In genomic region chr19:38376576-38376975, GRCh38 we compare ENCODE assay signal across 11 cellular contexts. TPM values are rescaled to one million over a fixed set of nuclear protein-coding genes. Genes with fewer than 3 reads are reported as not detected.
DNase-seq lines count a peak whose midpoint lies in the region; ATAC-seq and TF ChIP-seq lines count a peak whose summit lies in the region.
"Had no signal": no experiment of that assay in that cellular context is flagged by ENCODE, and none has a peak within 500 bp of the region (broad histone marks: within the 10 kb centered on the region; RNA-seq: fewer than 3 reads in every experiment).

No MANE protein-coding gene starts in this region.

- WGBS in smooth muscle cell (ENCODE audit: low lambda C conversion rate) = 82% methylated on average over 3 of the region's 3 CpGs

- intact Hi-C loops in activated naive CD4-positive, alpha-beta T cell treated with anti-CD3 and anti-CD28 coated beads for 36 hours (cut with micrococcal nuclease) = loop anchor here (10.0 kb wide), 1 partner anchor 478 kb away; no protein-coding TSS in a partner anchor
- intact Hi-C loops in PC-9 (cut with micrococcal nuclease; ENCODE audit: unreplicated experiment) = no loop called here

- H3K4me1 ChIP-seq in PC-9 (replicated peaks; ENCODE audit: insufficient read depth) (peaks cover 15% of the 10 kb centered on the region), fibroblast of lung (ENCODE audit: control insufficient read depth, extremely low read depth, insufficient read depth, low read length) (peaks cover 7% of the 10 kb centered on the region), smooth muscle cell (ENCODE audit: low read depth) (peaks cover 9% of the 10 kb centered on the region)

- H3K27ac ChIP-seq in PC-9 = no peak overlapping the region
- H3K27ac ChIP-seq in fibroblast of lung (ENCODE audit: insufficient read depth, low read length) = no peak overlapping the region
- peak overlapping the region; percentile 95 for H3K27ac ChIP-seq in smooth muscle cell (ENCODE audit: low read depth)
- H3K27ac ChIP-seq: SJSA1 had no signal

- H3K79me2 ChIP-seq in PC-9 (ENCODE audit: low read depth) (peaks cover 36% of the 10 kb centered on the region), fibroblast of lung (ENCODE audit: control insufficient read depth, insufficient read depth, low read length) (peaks cover 34% of the 10 kb centered on the region), smooth muscle cell (ENCODE audit: low read depth) (peaks cover 45% of the 10 kb centered on the region)

- H3K9me3 ChIP-seq in PC-9 (ENCODE audit: insufficient read depth, low read depth) (no peaks in the 10 kb centered on the region), fibroblast of lung (ENCODE audit: control insufficient read depth, insufficient read depth, low read depth, low read length) (no peaks in the 10 kb centered on the region), smooth muscle cell (replicated peaks; ENCODE audit: low read depth) (no peaks in the 10 kb centered on the region)
- H3K9me3 ChIP-seq: SJSA1 had no signal

- H3K4me2 ChIP-seq in PC-9 = peak overlapping the region; percentile 87
- H3K4me2 ChIP-seq in fibroblast of lung (ENCODE audit: extremely low read depth, insufficient read depth, low read length) = peak overlapping the region; percentile 89
- peak overlapping the region; percentile 92 for H3K4me2 ChIP-seq in smooth muscle cell

- H4K20me1 ChIP-seq in PC-9 (ENCODE audit: insufficient read depth) (peaks cover 10% of the 10 kb centered on the region), fibroblast of lung (ENCODE audit: control insufficient read depth, extremely low read depth, insufficient read depth, low read length) (no peaks in the 10 kb centered on the region), smooth muscle cell (ENCODE audit: low read depth) (peaks cover 60% of the 10 kb centered on the region)

- peak overlapping the region; percentile 98 for H3K4me3 Mint-ChIP-seq in activated naive CD4-positive, alpha-beta T cell treated with anti-CD3 and anti-CD28 coated beads for 36 hours

- H3K36me3 ChIP-seq in PC-9 (ENCODE audit: low read depth) = peaks cover 35% of the 10 kb centered on the region
- peaks cover 13% of the 10 kb centered on the region for H3K36me3 ChIP-seq in fibroblast of lung (ENCODE audit: control insufficient read depth, insufficient read depth, low read length)
- H3K36me3 ChIP-seq in smooth muscle cell (ENCODE audit: low read depth) = no peaks in the 10 kb centered on the region

- no peaks in the 10 kb centered on the region for H3K9me2 ChIP-seq in PC-9 (ENCODE audit: insufficient read depth)

- no peak for DNase-seq in activated naive CD4-positive, alpha-beta T cell treated with anti-CD3 and anti-CD28 coated beads for 36 hours
- no peak for DNase-seq in activated naive CD4-positive, alpha-beta T cell treated with anti-CD3 and anti-CD28 coated beads, Interleukin-2, amount 50 U/mL, for 72 hours (ENCODE audit: low spot score in 2 of 2)
- no peak for DNase-seq in PC-9
- DNase-seq in fibroblast of lung (ENCODE audit: low read depth in 2 of 2) = no peak
- no peak for DNase-seq in smooth muscle cell (lab: John Stamatoyannopoulos, UW; ENCODE audit: unreplicated experiment)
- no peak for DNase-seq in dermis blood vessel endothelial cell
- no peak for DNase-seq in erythroblast (lab: John Stamatoyannopoulos, UW)
- DNase-seq in NCI-H2081 (lab: John Stamatoyannopoulos, UW) = no peak
- DNase-seq: C1 segment of cervical spinal cord, NCI-H345 had no signal

- H2AFZ ChIP-seq in PC-9 = no peak overlapping the region
- H2AFZ ChIP-seq in fibroblast of lung (ENCODE audit: low read length) = no peak overlapping the region
- no peak overlapping the region for H2AFZ ChIP-seq in smooth muscle cell (ENCODE audit: low read depth)

- ATAC-seq in activated naive CD4-positive, alpha-beta T cell treated with anti-CD3 and anti-CD28 coated beads, Interleukin-2, amount 50 U/mL, for 72 hours = no peak

- H3K27me3 Mint-ChIP-seq in activated naive CD4-positive, alpha-beta T cell treated with anti-CD3 and anti-CD28 coated beads for 36 hours (ENCODE audit: low read depth) = no peaks in the 10 kb centered on the region

- BruUV-seq in PC-9 (replicated peaks; lab: Mats Ljungman, UMichigan) = no TSS peak

- H3K36me3 Mint-ChIP-seq in activated naive CD4-positive, alpha-beta T cell treated with anti-CD3 and anti-CD28 coated beads for 36 hours (ENCODE audit: low read depth) = peaks cover 46% of the 10 kb centered on the region
- H3K36me3 Mint-ChIP-seq in activated naive CD4-positive, alpha-beta T cell treated with anti-CD3 and anti-CD28 coated beads, Interleukin-2, amount 50 U/mL, for 72 hours = peaks cover 41 to 47% of the 10 kb centered on the region in 2 donors

- H3K9ac ChIP-seq in fibroblast of lung (ENCODE audit: insufficient read depth, low read length) (no peak overlapping the region), smooth muscle cell (ENCODE audit: low read depth) (no peak overlapping the region)

- H3F3A ChIP-seq in PC-9 (ENCODE audit: insufficient read depth, low read depth) (peaks cover 5% of the 10 kb centered on the region), smooth muscle cell (ENCODE audit: low read depth) (no peaks in the 10 kb centered on the region)

- POLR2A ChIA-PET in PC-9 (lab: Charles Lee; ENCODE audit: unreplicated experiment) = interaction anchor here (0.6 kb wide), 2 partner anchors 11 to 372 kb away, joined by 3 to 12 read pairs; partner anchors contain the start of gene GGN

- H3K27me3 ChIP-seq in PC-9 (ENCODE audit: insufficient read depth, low read depth) (no peaks in the 10 kb centered on the region), fibroblast of lung (ENCODE audit: control insufficient read depth, insufficient read depth, low read length) (no peaks in the 10 kb centered on the region), smooth muscle cell (ENCODE audit: low read depth) (no peaks in the 10 kb centered on the region)
- H3K27me3 ChIP-seq: SJSA1 had no signal

- CTCF ChIA-PET in activated naive CD4-positive, alpha-beta T cell treated with anti-CD3 and anti-CD28 coated beads for 36 hours (lab: Charles Lee) = interaction anchor here (1.3 to 1.7 kb wide), 3 partner anchors 26 to 143 kb away, joined by 3 to 8 read pairs (median 4); partner anchors contain the start of genes CATSPERG and FAM98C
- CTCF ChIA-PET in PC-9 (lab: Charles Lee) = interaction anchor here (0.5 to 0.6 kb wide), 3 partner anchors 26 to 260 kb away, joined by 3 to 5 read pairs (median 4); partner anchors contain the start of gene FAM98C

- no peak overlapping the region for H3K27ac Mint-ChIP-seq in activated naive CD4-positive, alpha-beta T cell treated with anti-CD3 and anti-CD28 coated beads for 36 hours
- H3K27ac Mint-ChIP-seq in activated naive CD4-positive, alpha-beta T cell treated with anti-CD3 and anti-CD28 coated beads, Interleukin-2, amount 50 U/mL, for 72 hours = peak overlapping the region in 1 of 2 donors; percentile 81

- H3K9me3 Mint-ChIP-seq in activated naive CD4-positive, alpha-beta T cell treated with anti-CD3 and anti-CD28 coated beads for 36 hours = no peaks in the 10 kb centered on the region
- H3K9me3 Mint-ChIP-seq in activated naive CD4-positive, alpha-beta T cell treated with anti-CD3 and anti-CD28 coated beads, Interleukin-2, amount 50 U/mL, for 72 hours = no peaks in the 10 kb centered on the region

- no peak for TF ChIP-seq POLR2A in erythroblast (IDR thresholded peaks at IDR 0.05; ENCODE audit: low read length)

- H3K4me1 Mint-ChIP-seq in activated naive CD4-positive, alpha-beta T cell treated with anti-CD3 and anti-CD28 coated beads for 36 hours (ENCODE audit: low read depth) = peaks cover 32% of the 10 kb centered on the region

- 0 out of 2 replicates have a peak overlapping the region, but pooled peaks have one; percentile 76 for H3K4me3 ChIP-seq in PC-9
- peak overlapping the region in 2 of 4 experiments; percentile 78 to 94 for H3K4me3 ChIP-seq in fibroblast of lung (replicated peaks in 1 of 4; ENCODE audit: control extremely low read depth in 1 of 4, insufficient read depth in 1 of 4, low read depth in 3 of 4, low read length in 4 of 4)
- H3K4me3 ChIP-seq in smooth muscle cell = no peak overlapping the region

- no peak for TF ChIP-seq CTCF in PC-9 (conservative IDR thresholded peaks at IDR 0.05)
- TF ChIP-seq CTCF in fibroblast of lung (conservative IDR thresholded peaks at IDR 0.05 in 1 of 2, IDR thresholded peaks at IDR 0.05 in 1 of 2; ENCODE audit: low read depth in 1 of 2, low read length in 2 of 2) = no peak
- no peak for TF ChIP-seq CTCF in smooth muscle cell (IDR thresholded peaks at IDR 0.05; ENCODE audit: borderline replicate concordance, insufficient read depth, poor library complexity, severe bottlenecking)

RNA-seq across cellular contexts. Expression of gene PSMD8, which starts 2.2 kb away (rescaled TPM):
- total RNA-seq in activated naive CD4-positive, alpha-beta T cell treated with anti-CD3 and anti-CD28 coated beads for 36 hours = 100 to 1,000 TPM; 194 to 204 TPM
- 100 to 1,000 TPM; 189 to 203 TPM for total RNA-seq in activated naive CD4-positive, alpha-beta T cell treated with anti-CD3 and anti-CD28 coated beads, Interleukin-2, amount 50 U/mL, for 72 hours
- 141 and 222 TPM in 2 replicates for total RNA-seq in PC-9 (2021)
- total RNA-seq in fibroblast of lung = 190 and 217 TPM in 2 replicates
- 287 and 366 TPM in 2 replicates for polyA plus RNA-seq in fibroblast of lung
- 221 and 297 TPM in 2 replicates for polyA plus RNA-seq in fibroblast of lung (2012)
- polyA minus RNA-seq in fibroblast of lung (ENCODE audit: low replicate concordance) = 338 and 417 TPM in 2 replicates
- 279 and 377 TPM in 2 replicates for total RNA-seq in smooth muscle cell
- polyA plus RNA-seq in smooth muscle cell = 387 and 404 TPM in 2 replicates
- total RNA-seq in dermis blood vessel endothelial cell = 251 and 344 TPM in 2 replicates

RNA-seq across cellular contexts. Expression of gene GGN, which starts 11.3 kb away (rescaled TPM):
- total RNA-seq in activated naive CD4-positive, alpha-beta T cell treated with anti-CD3 and anti-CD28 coated beads for 36 hours = under 1 TPM; 0.26 to 0.40 TPM
- 1 to 10 TPM in 1 of 2 donors, not detected in 1; 1.2 TPM for total RNA-seq in activated naive CD4-positive, alpha-beta T cell treated with anti-CD3 and anti-CD28 coated beads, Interleukin-2, amount 50 U/mL, for 72 hours
- total RNA-seq in PC-9 (2021) (1.0 and 2.1 TPM in 2 replicates), fibroblast of lung (under 0.01 and 0.50 TPM in 2 replicates), smooth muscle cell (2.1 TPM in 1 of 2 replicates, not detected in the other), dermis blood vessel endothelial cell (0.23 and 0.34 TPM in 2 replicates)
- polyA plus RNA-seq in fibroblast of lung (0.15 and 0.20 TPM in 2 replicates), smooth muscle cell (1.00 and 2.2 TPM in 2 replicates)
- polyA plus RNA-seq in fibroblast of lung (2012) = 1.4 and 2.1 TPM in 2 replicates
- 1.1 TPM in 1 of 2 replicates, not detected in the other for polyA minus RNA-seq in fibroblast of lung (ENCODE audit: low replicate concordance)

RNA-seq across cellular contexts. Expression of gene SPRED3, which starts 11.9 kb away (rescaled TPM):
- 1 to 10 TPM; 1.6 to 1.7 TPM for total RNA-seq in activated naive CD4-positive, alpha-beta T cell treated with anti-CD3 and anti-CD28 coated beads for 36 hours
- 1 to 10 TPM; 3.5 to 6.7 TPM for total RNA-seq in activated naive CD4-positive, alpha-beta T cell treated with anti-CD3 and anti-CD28 coated beads, Interleukin-2, amount 50 U/mL, for 72 hours
- total RNA-seq in PC-9 (2021) (4.7 and 5.4 TPM in 2 replicates), fibroblast of lung (0.77 and 1.5 TPM in 2 replicates), smooth muscle cell (1.7 and 3.0 TPM in 2 replicates), dermis blood vessel endothelial cell (0.51 and 1.0 TPM in 2 replicates)
- polyA plus RNA-seq in fibroblast of lung (2.0 and 4.8 TPM in 2 replicates), smooth muscle cell (1.8 and 2.8 TPM in 2 replicates)
- polyA plus RNA-seq in fibroblast of lung (2012) = 2.8 and 6.8 TPM in 2 replicates
- 9.5 and 18.3 TPM in 2 replicates for polyA minus RNA-seq in fibroblast of lung (ENCODE audit: low replicate concordance)

RNA-seq across cellular contexts. Expression of gene FAM98C, which starts 26.3 kb away (rescaled TPM):
- total RNA-seq in activated naive CD4-positive, alpha-beta T cell treated with anti-CD3 and anti-CD28 coated beads for 36 hours = 10 to 100 TPM; 21.5 to 27.0 TPM
- 10 to 100 TPM; 28.4 to 33.1 TPM for total RNA-seq in activated naive CD4-positive, alpha-beta T cell treated with anti-CD3 and anti-CD28 coated beads, Interleukin-2, amount 50 U/mL, for 72 hours
- 15.8 and 19.5 TPM in 2 replicates for total RNA-seq in PC-9 (2021)
- 8.5 and 10.6 TPM in 2 replicates for total RNA-seq in fibroblast of lung
- polyA plus RNA-seq in fibroblast of lung = 4.5 and 4.9 TPM in 2 replicates
- 10.1 and 12.2 TPM in 2 replicates for polyA plus RNA-seq in fibroblast of lung (2012)
- 6.2 and 9.0 TPM in 2 replicates for polyA minus RNA-seq in fibroblast of lung (ENCODE audit: low replicate concordance)
- 7.5 and 8.5 TPM in 2 replicates for total RNA-seq in smooth muscle cell
- 15.9 and 26.1 TPM in 2 replicates for polyA plus RNA-seq in smooth muscle cell
- total RNA-seq in dermis blood vessel endothelial cell = 7.3 and 12.3 TPM in 2 replicates

RNA-seq across cellular contexts. Expression of gene CATSPERG, which starts 40.9 kb away (rescaled TPM):
- 1 to 10 TPM; 2.5 to 2.7 TPM for total RNA-seq in activated naive CD4-positive, alpha-beta T cell treated with anti-CD3 and anti-CD28 coated beads for 36 hours
- 10 to 100 TPM in 1 of 2 donors, 1 to 10 TPM in 1; 4.1 to 22.8 TPM for total RNA-seq in activated naive CD4-positive, alpha-beta T cell treated with anti-CD3 and anti-CD28 coated beads, Interleukin-2, amount 50 U/mL, for 72 hours
- 11.7 and 12.4 TPM in 2 replicates for total RNA-seq in PC-9 (2021)
- total RNA-seq in fibroblast of lung = 1.3 and 2.0 TPM in 2 replicates
- 0.16 and 0.43 TPM in 2 replicates for polyA plus RNA-seq in fibroblast of lung
- polyA plus RNA-seq in fibroblast of lung (2012) = 0.14 TPM in 1 of 2 replicates, not detected in the other
- polyA minus RNA-seq in fibroblast of lung (ENCODE audit: low replicate concordance) = 1.2 TPM in 1 of 2 replicates, not detected in the other
- total RNA-seq in smooth muscle cell = 0.94 TPM in 1 of 2 replicates, not detected in the other
- 0.32 and 0.98 TPM in 2 replicates for polyA plus RNA-seq in smooth muscle cell
- 2.0 and 6.1 TPM in 2 replicates for total RNA-seq in dermis blood vessel endothelial cell
